8 cellular contexts compared by ENCODE assay signal in genomic region chr11:86978756-86979608, GRCh38. TPM values are rescaled to one million over a fixed set of nuclear protein-coding genes. Genes with fewer than 3 reads are reported as not detected.
A peak's percentile ranks its signal among the peaks of the same experiment; 100 is the strongest.
DNase-seq lines count a peak whose midpoint lies in the region; ATAC-seq, FAIRE-seq and TF ChIP-seq lines count a peak whose summit lies in the region.

No MANE protein-coding gene starts in this region.

- ATAC-seq in HG03520 (IDR thresholded peaks at IDR 0.05; ENCODE audit: unreplicated experiment): peak; percentile 61
- ATAC-seq in heart left ventricle: peak in 2 of 4 donors; percentile 35 to 37

- TF ChIP-seq POLR2A in GM12892 (IDR thresholded peaks at IDR 0.05; ENCODE audit: low read depth, low read length) (no peak), heart left ventricle (IDR thresholded peaks at IDR 0.05) (no peak)

- H3K4me3 ChIP-seq in AG09309 (ENCODE audit: control insufficient read depth, low read depth, low read length): no peak overlapping the region
- H3K4me3 ChIP-seq in heart left ventricle: no peak overlapping the region
- H3K4me3 ChIP-seq in tibial artery: no peak overlapping the region

- H3K36me3 ChIP-seq in heart left ventricle (no peaks in the 10 kb centered on the region), tibial artery (no peaks in the 10 kb centered on the region)

- no peaks in the 10 kb centered on the region for H3K27me3 ChIP-seq in heart left ventricle
- no peaks in the 10 kb centered on the region for H3K27me3 ChIP-seq in tibial artery

- H3K9me3 ChIP-seq in heart left ventricle (peaks cover 0 to 9% (median 0%) of the 10 kb centered on the region in 12 donors), tibial artery (no peaks in the 10 kb centered on the region)

- H3K4me1 ChIP-seq in heart left ventricle (peaks cover 2 to 62% (median 34%) of the 10 kb centered on the region in 12 donors), tibial artery (peaks cover 0 to 48% (median 11%) of the 10 kb centered on the region in 4 donors)

- DNase-seq in AG09309 (ENCODE audit: low read depth): no peak
- no peak for DNase-seq in GM12892 (ENCODE audit: insufficient read length)
- DNase-seq in heart left ventricle: peak in 1 of 5 donors; percentile 39
- no peak for DNase-seq in tibial artery
- no peak for DNase-seq in stimulated activated naive CD4-positive, alpha-beta T cell treated with Interleukin-2 at 50 U/mL for 16 hours (lab: John Stamatoyannopoulos, UW)
- no peak for DNase-seq in stimulated activated CD4-positive, alpha-beta T cell treated with anti-CD3 and anti-CD28 coated beads, Interleukin-1b, Interleukin-23, amount 100 ng/mL, for 48 hours

- TF ChIP-seq CTCF in AG09309 (IDR thresholded peaks at IDR 0.05; ENCODE audit: control insufficient read depth, insufficient read depth, low read depth, low read length, missing control alignments) (peak; percentile 62), heart left ventricle (IDR thresholded peaks at IDR 0.05) (peak; percentile 20 to 60 (median 38)), tibial artery (IDR thresholded peaks at IDR 0.05) (no peak)

- FAIRE-seq in GM12892 (lab: Jason Lieb, UNC): peak; percentile 87
- FAIRE-seq in TTC549 (lab: Jason Lieb, UNC): peak; percentile 75

- H3K27ac ChIP-seq in heart left ventricle (peak overlapping the region in 10 of 12 donors; percentile 8 to 58 (median 28)), tibial artery (peak overlapping the region; percentile 37 to 53)

- intact Hi-C loops in heart left ventricle (cut with DNase I) (no loop called here), tibial artery (cut with DNase I; ENCODE audit: low total_unique reads) (no loop called here)

- WGBS in heart left ventricle, 4 donors: 50 to 61% (median 56%) methylated on average over 3 of the region's 3 CpGs

RNA-seq across cellular contexts. Expression of gene FZD4, which starts 23.8 kb away (rescaled TPM):
- polyA plus RNA-seq in GM12892 (2012; ENCODE audit: missing spikeins): not detected
- total RNA-seq in heart left ventricle: 10 to 100 TPM; 16.7 to 39.6 (median 22.1) TPM
- polyA plus RNA-seq in heart left ventricle: 10 to 100 TPM; 11.6 to 16.5 TPM

RNA-seq across cellular contexts. Expression of gene TMEM135, which starts 58.8 kb away (rescaled TPM):
- polyA plus RNA-seq in GM12892 (2012; ENCODE audit: missing spikeins): 19.3 TPM
- 10 to 100 TPM; 11.6 to 22.7 (median 15.0) TPM for total RNA-seq in heart left ventricle
- polyA plus RNA-seq in heart left ventricle: 1 to 10 TPM; 3.9 to 6.0 TPM

Comparison
In these comparisons a context has a peak if more than half of its experiments do, and no peak if none do; other contexts are left out.
1. CTCF ChIP-seq: peak in AG09309 (single experiment) and heart left ventricle (12 of 12); none in tibial artery (0 of 2).